Comparison of ENCODE assay signal across 8 cellular contexts in the genomic region with DNA sequence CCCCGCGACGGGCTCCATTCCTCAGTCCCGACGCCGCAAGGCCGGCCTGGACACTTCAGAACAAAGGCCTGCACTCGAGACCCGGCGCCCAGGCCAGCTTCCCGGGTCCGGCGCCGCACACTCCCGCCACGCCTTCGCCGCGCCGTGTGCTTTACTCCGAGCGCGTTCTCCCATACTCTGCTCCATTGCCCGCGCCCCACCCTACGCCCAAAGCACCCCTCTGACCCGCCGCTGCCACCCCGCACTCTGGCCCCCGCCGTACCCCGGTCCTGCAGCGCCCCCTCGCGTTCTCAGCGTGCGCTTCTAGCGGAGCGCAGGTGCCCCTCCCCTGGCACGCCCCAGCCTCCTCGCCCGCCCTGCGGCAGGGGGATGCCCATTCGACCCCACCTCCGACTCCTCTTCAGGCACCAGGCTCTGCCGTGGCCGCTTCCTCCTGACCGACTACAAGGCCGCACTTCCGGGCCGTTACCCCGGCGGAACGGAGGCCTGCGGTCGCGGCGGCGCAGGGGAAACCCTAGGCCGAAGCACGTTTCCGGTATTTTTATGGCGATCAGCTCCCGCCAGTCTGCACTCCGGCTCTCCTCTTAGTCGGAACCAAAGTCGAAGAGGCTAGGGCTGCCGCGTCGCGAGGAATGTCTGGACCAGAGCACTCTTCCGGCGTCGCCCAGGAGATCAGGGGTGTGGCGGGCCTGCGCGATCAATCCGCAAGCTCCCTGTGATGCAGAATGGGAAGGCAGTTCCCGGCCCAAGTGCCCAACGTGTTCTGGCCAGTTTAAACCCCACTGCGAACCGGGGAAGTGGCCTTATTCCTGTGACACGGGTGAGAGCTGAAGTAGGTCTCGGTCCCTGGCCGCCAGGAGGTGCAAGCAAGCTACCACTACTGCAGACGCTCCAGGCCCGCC. TPM values are rescaled to one million over a fixed set of nuclear protein-coding genes. Genes with fewer than 3 reads are reported as not detected.
DNase-seq lines count a peak whose midpoint lies in the region; ATAC-seq and TF ChIP-seq lines count a peak whose summit lies in the region.

A gene (minus strand): TSS at position 456 of the 902 bp plus-strand sequence. CDS start 2,137 bp downstream, outside the sequence.

- no peaks in the 10 kb centered on the region for H3K9me3 Mint-ChIP-seq in activated T-cell treated with anti-CD3 and anti-CD28 coated beads, Interleukin-2, amount 50 U/mL, for 4 hours

- H3K4me1 Mint-ChIP-seq in activated T-cell treated with anti-CD3 and anti-CD28 coated beads, Interleukin-2, amount 50 U/mL, for 4 hours (ENCODE audit: low read depth) = peaks cover 37% of the 10 kb centered on the region

- ATAC-seq in GM21723 (IDR thresholded peaks at IDR 0.05; ENCODE audit: unreplicated experiment) (peak; percentile 65), esophagus mucosa (peak; percentile 83)
- ATAC-seq in activated T-cell treated with anti-CD3 and anti-CD28 coated beads, Interleukin-2, amount 50 U/mL, for 4 hours = peak; percentile 87 to 88

- H3K4me3 ChIP-seq in muscle layer of duodenum (ENCODE audit: low read depth in 1 of 2, low read length in 2 of 2) = peak within 1 kb of the TSS; percentile 81 to 89

- peak within 1 kb of the TSS; percentile 97 for H3K27ac ChIP-seq in muscle layer of duodenum (ENCODE audit: low read length)

- peaks cover 14 to 34% of the 10 kb centered on the region in 2 donors for H3K4me1 ChIP-seq in muscle layer of duodenum (ENCODE audit: control insufficient read depth in 1 of 2, insufficient read depth in 2 of 2, low read length in 2 of 2)

- H3K27me3 ChIP-seq in muscle layer of duodenum (ENCODE audit: low read depth, low read length) = no peaks in the 10 kb centered on the region

- DNase-seq in DMS79 treated with DMSO at 0.1 percent for 48 hours (lab: John Stamatoyannopoulos, UW) = peak; percentile 97
- peak; percentile 95 for DNase-seq in KG1 (lab: John Stamatoyannopoulos, UW)
- peak; percentile 84 for DNase-seq in activated T-cell treated with anti-CD3 and anti-CD28 coated beads, Interleukin-2, amount 50 U/mL, for 4 hours
- peak; percentile 74 to 78 for DNase-seq in stimulated activated CD8-positive, alpha-beta memory T cell treated with anti-CD3 and anti-CD28 coated beads, Interleukin-7, amount 100 ng/mL, for 4 hours (ENCODE audit: low read depth in 2 of 2)

- peaks cover 10% of the 10 kb centered on the region for H3K36me3 Mint-ChIP-seq in activated T-cell treated with anti-CD3 and anti-CD28 coated beads, Interleukin-2, amount 50 U/mL, for 4 hours (ENCODE audit: insufficient read depth)

- H3K36me3 ChIP-seq in muscle layer of duodenum (ENCODE audit: control insufficient read depth in 1 of 2, insufficient read depth in 2 of 2, low read length in 2 of 2) = peaks cover 7 to 19% of the 10 kb centered on the region in 2 donors

- no peaks in the 10 kb centered on the region for H3K9me3 ChIP-seq in muscle layer of duodenum (ENCODE audit: control insufficient read depth in 1 of 2, low read length in 2 of 2)

- H3K4me3 Mint-ChIP-seq in activated T-cell treated with anti-CD3 and anti-CD28 coated beads, Interleukin-2, amount 50 U/mL, for 4 hours = peak within 1 kb of the TSS; percentile 97

- no peaks in the 10 kb centered on the region for H3K27me3 Mint-ChIP-seq in activated T-cell treated with anti-CD3 and anti-CD28 coated beads, Interleukin-2, amount 50 U/mL, for 4 hours (ENCODE audit: low read depth)

TF ChIP-seq in PFSK-1, 5 proteins besides CTCF, POLR2A, EP300 and RAD21:
- 0 out of 2 replicates have a peak, but pooled peaks have one; percentile 86 for TF ChIP-seq SIN3A (IDR thresholded peaks at IDR 0.05; ENCODE audit: borderline replicate concordance, insufficient read depth, low read length)
- TF ChIP-seq, protein P1, sequence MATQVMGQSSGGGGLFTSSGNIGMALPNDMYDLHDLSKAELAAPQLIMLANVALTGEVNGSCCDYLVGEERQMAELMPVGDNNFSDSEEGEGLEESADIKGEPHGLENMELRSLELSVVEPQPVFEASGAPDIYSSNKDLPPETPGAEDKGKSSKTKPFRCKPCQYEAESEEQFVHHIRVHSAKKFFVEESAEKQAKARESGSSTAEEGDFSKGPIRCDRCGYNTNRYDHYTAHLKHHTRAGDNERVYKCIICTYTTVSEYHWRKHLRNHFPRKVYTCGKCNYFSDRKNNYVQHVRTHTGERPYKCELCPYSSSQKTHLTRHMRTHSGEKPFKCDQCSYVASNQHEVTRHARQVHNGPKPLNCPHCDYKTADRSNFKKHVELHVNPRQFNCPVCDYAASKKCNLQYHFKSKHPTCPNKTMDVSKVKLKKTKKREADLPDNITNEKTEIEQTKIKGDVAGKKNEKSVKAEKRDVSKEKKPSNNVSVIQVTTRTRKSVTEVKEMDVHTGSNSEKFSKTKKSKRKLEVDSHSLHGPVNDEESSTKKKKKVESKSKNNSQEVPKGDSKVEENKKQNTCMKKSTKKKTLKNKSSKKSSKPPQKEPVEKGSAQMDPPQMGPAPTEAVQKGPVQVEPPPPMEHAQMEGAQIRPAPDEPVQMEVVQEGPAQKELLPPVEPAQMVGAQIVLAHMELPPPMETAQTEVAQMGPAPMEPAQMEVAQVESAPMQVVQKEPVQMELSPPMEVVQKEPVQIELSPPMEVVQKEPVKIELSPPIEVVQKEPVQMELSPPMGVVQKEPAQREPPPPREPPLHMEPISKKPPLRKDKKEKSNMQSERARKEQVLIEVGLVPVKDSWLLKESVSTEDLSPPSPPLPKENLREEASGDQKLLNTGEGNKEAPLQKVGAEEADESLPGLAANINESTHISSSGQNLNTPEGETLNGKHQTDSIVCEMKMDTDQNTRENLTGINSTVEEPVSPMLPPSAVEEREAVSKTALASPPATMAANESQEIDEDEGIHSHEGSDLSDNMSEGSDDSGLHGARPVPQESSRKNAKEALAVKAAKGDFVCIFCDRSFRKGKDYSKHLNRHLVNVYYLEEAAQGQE (IDR thresholded peaks at IDR 0.05; ENCODE audit: insufficient read depth in 1 of 2, low read depth in 2 of 2, low read length in 2 of 2) = peak in 1 of 2 experiments; percentile 46; a peak in 1 of 4 replicates
- peak; percentile 72; the same call in 1 of the 2 replicates for TF ChIP-seq POLR2AphosphoS5 (IDR thresholded peaks at IDR 0.05; ENCODE audit: low read depth, low read length)
- TF ChIP-seq TAF1 (IDR thresholded peaks at IDR 0.05; ENCODE audit: borderline replicate concordance, insufficient read depth, low read length) = peak; percentile 95; the same call in 1 of the 2 replicates
- TF ChIP-seq FOXP2 (optimal IDR thresholded peaks at IDR 0.05; ENCODE audit: borderline replicate concordance, extremely low read depth, extremely low read length, insufficient read depth) = peak; percentile 93
TF ChIP-seq in PFSK-1: peak in this region for 5.

RNA-seq across cellular contexts. Expression of the gene that starts here (rescaled TPM):
- 21.2 TPM for polyA plus RNA-seq in PFSK-1 (2012; ENCODE audit: insufficient read length, low read depth)
- total RNA-seq in activated T-cell treated with anti-CD3 and anti-CD28 coated beads, Interleukin-2, amount 50 U/mL, for 4 hours = 10 to 100 TPM; 15.4 to 16.7 (median 16.1) TPM
- 8.0 TPM for total RNA-seq in esophagus mucosa

Comparison
In these comparisons a context has a peak if more than half of its experiments do, and no peak if none do; other contexts are left out.
1. Peak in every context shown above with its lines: DNase-seq, ATAC-seq, H3K4me3 ChIP-seq and H3K27ac ChIP-seq.